1 cellular context compared by ENCODE assay signal in the genomic region with DNA sequence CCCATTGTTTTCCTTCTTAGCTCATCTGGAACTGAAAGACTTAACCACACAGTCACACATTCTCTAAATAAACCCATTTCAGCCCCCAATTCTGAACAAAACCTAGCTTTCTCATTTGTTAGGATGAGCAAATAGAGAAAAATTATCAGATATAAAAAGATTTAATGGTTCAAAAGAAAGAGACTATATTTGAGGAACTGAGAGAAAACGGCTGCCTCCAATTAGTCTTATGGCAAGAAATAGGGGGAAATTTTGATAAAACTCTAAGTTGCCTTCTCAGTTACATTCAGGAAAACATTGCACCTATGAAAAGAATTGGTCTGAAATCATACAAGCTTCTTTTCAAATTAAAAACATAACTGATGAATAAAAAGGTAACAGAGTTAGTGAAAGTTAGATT.
TF ChIP-seq lines count a peak whose summit lies in the region.

No MANE protein-coding gene starts in this region.

TF ChIP-seq in GM12878, 131 proteins besides CTCF, POLR2A, EP300 and RAD21 (continued from another document):
- TF ChIP-seq MLLT1 (IDR thresholded peaks at IDR 0.05) (no peak), POLR2AphosphoS5 (IDR thresholded peaks at IDR 0.05; ENCODE audit: low read length) (no peak), MEF2A (IDR thresholded peaks at IDR 0.05; ENCODE audit: insufficient read depth, low read depth, low read length) (no peak), SP1 (IDR thresholded peaks at IDR 0.05; ENCODE audit: low read depth, low read length) (no peak), SPI1 (IDR thresholded peaks at IDR 0.05; ENCODE audit: borderline replicate concordance, insufficient read depth, low read depth, low read length) (peak; percentile 59; the same call in 1 of the 2 replicates), IKZF1 (conservative IDR thresholded peaks at IDR 0.05) (no peak), JUND (IDR thresholded peaks at IDR 0.05; ENCODE audit: low read depth, low read length) (no peak), MXI1 (IDR thresholded peaks at IDR 0.05; ENCODE audit: low read depth, low read length) (no peak), CBX5 (IDR thresholded peaks at IDR 0.05; ENCODE audit: low read depth) (no peak), BACH1 (IDR thresholded peaks at IDR 0.05; ENCODE audit: borderline replicate concordance) (no peak), IKZF2 (IDR thresholded peaks at IDR 0.05) (peak in 1 of 2 experiments; percentile 20; a peak in 1 of 4 replicates), SUPT20H (IDR thresholded peaks at IDR 0.05; ENCODE audit: borderline replicate concordance, control insufficient read depth, low read depth, low read length) (no peak), RELB (IDR thresholded peaks at IDR 0.05; ENCODE audit: low read depth) (peak; percentile 24; the same call in 1 of the 2 replicates), FOXK2 (IDR thresholded peaks at IDR 0.05) (no peak)
- TF ChIP-seq, protein P1, sequence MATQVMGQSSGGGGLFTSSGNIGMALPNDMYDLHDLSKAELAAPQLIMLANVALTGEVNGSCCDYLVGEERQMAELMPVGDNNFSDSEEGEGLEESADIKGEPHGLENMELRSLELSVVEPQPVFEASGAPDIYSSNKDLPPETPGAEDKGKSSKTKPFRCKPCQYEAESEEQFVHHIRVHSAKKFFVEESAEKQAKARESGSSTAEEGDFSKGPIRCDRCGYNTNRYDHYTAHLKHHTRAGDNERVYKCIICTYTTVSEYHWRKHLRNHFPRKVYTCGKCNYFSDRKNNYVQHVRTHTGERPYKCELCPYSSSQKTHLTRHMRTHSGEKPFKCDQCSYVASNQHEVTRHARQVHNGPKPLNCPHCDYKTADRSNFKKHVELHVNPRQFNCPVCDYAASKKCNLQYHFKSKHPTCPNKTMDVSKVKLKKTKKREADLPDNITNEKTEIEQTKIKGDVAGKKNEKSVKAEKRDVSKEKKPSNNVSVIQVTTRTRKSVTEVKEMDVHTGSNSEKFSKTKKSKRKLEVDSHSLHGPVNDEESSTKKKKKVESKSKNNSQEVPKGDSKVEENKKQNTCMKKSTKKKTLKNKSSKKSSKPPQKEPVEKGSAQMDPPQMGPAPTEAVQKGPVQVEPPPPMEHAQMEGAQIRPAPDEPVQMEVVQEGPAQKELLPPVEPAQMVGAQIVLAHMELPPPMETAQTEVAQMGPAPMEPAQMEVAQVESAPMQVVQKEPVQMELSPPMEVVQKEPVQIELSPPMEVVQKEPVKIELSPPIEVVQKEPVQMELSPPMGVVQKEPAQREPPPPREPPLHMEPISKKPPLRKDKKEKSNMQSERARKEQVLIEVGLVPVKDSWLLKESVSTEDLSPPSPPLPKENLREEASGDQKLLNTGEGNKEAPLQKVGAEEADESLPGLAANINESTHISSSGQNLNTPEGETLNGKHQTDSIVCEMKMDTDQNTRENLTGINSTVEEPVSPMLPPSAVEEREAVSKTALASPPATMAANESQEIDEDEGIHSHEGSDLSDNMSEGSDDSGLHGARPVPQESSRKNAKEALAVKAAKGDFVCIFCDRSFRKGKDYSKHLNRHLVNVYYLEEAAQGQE (IDR thresholded peaks at IDR 0.05; ENCODE audit: low read depth, low read length): no peak
- TF ChIP-seq, protein P2, sequence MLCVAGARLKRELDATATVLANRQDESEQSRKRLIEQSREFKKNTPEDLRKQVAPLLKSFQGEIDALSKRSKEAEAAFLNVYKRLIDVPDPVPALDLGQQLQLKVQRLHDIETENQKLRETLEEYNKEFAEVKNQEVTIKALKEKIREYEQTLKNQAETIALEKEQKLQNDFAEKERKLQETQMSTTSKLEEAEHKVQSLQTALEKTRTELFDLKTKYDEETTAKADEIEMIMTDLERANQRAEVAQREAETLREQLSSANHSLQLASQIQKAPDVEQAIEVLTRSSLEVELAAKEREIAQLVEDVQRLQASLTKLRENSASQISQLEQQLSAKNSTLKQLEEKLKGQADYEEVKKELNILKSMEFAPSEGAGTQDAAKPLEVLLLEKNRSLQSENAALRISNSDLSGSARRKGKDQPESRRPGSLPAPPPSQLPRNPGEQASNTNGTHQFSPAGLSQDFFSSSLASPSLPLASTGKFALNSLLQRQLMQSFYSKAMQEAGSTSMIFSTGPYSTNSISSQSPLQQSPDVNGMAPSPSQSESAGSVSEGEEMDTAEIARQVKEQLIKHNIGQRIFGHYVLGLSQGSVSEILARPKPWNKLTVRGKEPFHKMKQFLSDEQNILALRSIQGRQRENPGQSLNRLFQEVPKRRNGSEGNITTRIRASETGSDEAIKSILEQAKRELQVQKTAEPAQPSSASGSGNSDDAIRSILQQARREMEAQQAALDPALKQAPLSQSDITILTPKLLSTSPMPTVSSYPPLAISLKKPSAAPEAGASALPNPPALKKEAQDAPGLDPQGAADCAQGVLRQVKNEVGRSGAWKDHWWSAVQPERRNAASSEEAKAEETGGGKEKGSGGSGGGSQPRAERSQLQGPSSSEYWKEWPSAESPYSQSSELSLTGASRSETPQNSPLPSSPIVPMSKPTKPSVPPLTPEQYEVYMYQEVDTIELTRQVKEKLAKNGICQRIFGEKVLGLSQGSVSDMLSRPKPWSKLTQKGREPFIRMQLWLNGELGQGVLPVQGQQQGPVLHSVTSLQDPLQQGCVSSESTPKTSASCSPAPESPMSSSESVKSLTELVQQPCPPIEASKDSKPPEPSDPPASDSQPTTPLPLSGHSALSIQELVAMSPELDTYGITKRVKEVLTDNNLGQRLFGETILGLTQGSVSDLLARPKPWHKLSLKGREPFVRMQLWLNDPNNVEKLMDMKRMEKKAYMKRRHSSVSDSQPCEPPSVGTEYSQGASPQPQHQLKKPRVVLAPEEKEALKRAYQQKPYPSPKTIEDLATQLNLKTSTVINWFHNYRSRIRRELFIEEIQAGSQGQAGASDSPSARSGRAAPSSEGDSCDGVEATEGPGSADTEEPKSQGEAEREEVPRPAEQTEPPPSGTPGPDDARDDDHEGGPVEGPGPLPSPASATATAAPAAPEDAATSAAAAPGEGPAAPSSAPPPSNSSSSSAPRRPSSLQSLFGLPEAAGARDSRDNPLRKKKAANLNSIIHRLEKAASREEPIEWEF (IDR thresholded peaks at IDR 0.05; ENCODE audit: insufficient replicate concordance, low read depth, low read length): no peak
- TF ChIP-seq, protein P3, sequence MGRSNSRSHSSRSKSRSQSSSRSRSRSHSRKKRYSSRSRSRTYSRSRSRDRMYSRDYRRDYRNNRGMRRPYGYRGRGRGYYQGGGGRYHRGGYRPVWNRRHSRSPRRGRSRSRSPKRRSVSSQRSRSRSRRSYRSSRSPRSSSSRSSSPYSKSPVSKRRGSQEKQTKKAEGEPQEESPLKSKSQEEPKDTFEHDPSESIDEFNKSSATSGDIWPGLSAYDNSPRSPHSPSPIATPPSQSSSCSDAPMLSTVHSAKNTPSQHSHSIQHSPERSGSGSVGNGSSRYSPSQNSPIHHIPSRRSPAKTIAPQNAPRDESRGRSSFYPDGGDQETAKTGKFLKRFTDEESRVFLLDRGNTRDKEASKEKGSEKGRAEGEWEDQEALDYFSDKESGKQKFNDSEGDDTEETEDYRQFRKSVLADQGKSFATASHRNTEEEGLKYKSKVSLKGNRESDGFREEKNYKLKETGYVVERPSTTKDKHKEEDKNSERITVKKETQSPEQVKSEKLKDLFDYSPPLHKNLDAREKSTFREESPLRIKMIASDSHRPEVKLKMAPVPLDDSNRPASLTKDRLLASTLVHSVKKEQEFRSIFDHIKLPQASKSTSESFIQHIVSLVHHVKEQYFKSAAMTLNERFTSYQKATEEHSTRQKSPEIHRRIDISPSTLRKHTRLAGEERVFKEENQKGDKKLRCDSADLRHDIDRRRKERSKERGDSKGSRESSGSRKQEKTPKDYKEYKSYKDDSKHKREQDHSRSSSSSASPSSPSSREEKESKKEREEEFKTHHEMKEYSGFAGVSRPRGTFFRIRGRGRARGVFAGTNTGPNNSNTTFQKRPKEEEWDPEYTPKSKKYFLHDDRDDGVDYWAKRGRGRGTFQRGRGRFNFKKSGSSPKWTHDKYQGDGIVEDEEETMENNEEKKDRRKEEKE (IDR thresholded peaks at IDR 0.05): no peak
